Comparison of ENCODE assay signal across 8 cellular contexts in the genomic region with DNA sequence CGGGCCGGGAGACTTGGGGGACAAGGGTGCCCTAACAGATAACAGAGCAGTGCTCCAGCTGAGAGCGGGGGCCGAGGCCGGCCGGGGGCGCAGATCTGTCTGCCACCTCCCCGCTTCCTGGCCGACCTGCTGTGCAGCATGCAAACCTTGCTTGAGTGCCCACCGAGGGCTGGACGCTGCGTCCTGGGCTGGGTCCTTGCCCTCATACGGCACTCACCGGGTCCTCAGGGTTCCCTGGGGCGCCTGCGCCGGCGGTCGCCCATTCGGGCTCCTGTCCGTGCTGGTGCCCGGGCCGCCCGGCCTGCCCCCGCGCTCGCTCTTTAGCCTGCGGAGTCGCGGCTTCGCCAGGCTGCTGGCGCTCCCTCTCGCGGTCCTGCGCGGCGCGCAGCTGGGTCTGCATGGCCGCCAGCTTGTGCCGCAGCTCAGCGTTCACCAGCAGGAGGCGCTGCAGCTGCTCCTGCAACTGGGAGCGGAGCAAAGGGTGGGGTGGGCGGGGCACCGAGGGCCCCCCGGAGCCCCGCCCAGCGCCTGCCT. TPM values are rescaled to one million over a fixed set of nuclear protein-coding genes. Genes with fewer than 3 reads are reported as not detected.
A peak's percentile ranks its signal among the peaks of the same experiment; 100 is the strongest.
DNase-seq lines count a peak whose midpoint lies in the region; ATAC-seq and TF ChIP-seq lines count a peak whose summit lies in the region.

No MANE protein-coding gene starts in this region.

- TF ChIP-seq POLR2A in transverse colon (IDR thresholded peaks at IDR 0.05) = no peak

- H3K4me3 ChIP-seq in DND-41 (ENCODE audit: low read depth in 1 of 2, low read length in 2 of 2) (peak overlapping the region in 1 of 2 experiments; percentile 59; a peak in 2 of 4 replicates), cardiac muscle cell (peak overlapping the region; percentile 28), transverse colon (peak overlapping the region; percentile 8 to 88 (median 77))

- in situ Hi-C loops in KBM-7 (cut with MboI; ENCODE audit: low pct_unique_long_range_greater_than_20kb, low sequenced_read_pairs) = no loop called here
- in situ Hi-C loops in transverse colon (cut with MboI; ENCODE audit: low pct_ligation_motif_present in 1 of 4, low pct_unique_long_range_greater_than_20kb in 1 of 4, low sequenced_read_pairs in 3 of 4) = no loop called here

- no peak overlapping the region for H3K27ac Mint-ChIP-seq in activated naive CD8-positive, alpha-beta T cell treated with anti-CD3 and anti-CD28 coated beads for 36 hours

- H2AFZ ChIP-seq in DND-41 (ENCODE audit: low read depth, low read length) = peak overlapping the region; percentile 77

- peak overlapping the region; percentile 97 for H3K4me2 ChIP-seq in DND-41 (ENCODE audit: insufficient read depth, low read length)

- H3K36me3 ChIP-seq in DND-41 (ENCODE audit: insufficient read depth, low read length) = peaks cover 39% of the 10 kb centered on the region
- peaks cover 29% of the 10 kb centered on the region for H3K36me3 ChIP-seq in cardiac muscle cell
- peaks cover 0 to 30% (median 11%) of the 10 kb centered on the region in 4 donors for H3K36me3 ChIP-seq in transverse colon

- no peaks in the 10 kb centered on the region for H3K9me3 Mint-ChIP-seq in activated naive CD8-positive, alpha-beta T cell treated with anti-CD3 and anti-CD28 coated beads for 36 hours

- H3K27me3 ChIP-seq in DND-41 (ENCODE audit: insufficient read depth, low read length, poor library complexity) (no peaks in the 10 kb centered on the region), cardiac muscle cell (peaks cover 4% of the 10 kb centered on the region), transverse colon (no peaks in the 10 kb centered on the region)

- H3K79me2 ChIP-seq in DND-41 (ENCODE audit: insufficient read depth, low read length) = no peaks in the 10 kb centered on the region

- H3K9me3 ChIP-seq in DND-41 (ENCODE audit: insufficient read depth, low read length, severe bottlenecking) = no peaks in the 10 kb centered on the region
- no peaks in the 10 kb centered on the region for H3K9me3 ChIP-seq in cardiac muscle cell (ENCODE audit: low read depth)
- H3K9me3 ChIP-seq in transverse colon = no peaks in the 10 kb centered on the region

- intact Hi-C loops in posterior cingulate gyrus (cut with DNase I) (loop anchor here (2.0 to 5.0 kb wide), 2 partner anchors 20 to 76 kb away; a partner anchor contains a TSS), transverse colon (cut with DNase I; ENCODE audit: low total_unique reads) (loop anchor here (5.0 kb wide), 1 partner anchor 76 kb away; no protein-coding TSS in a partner anchor)

- peaks cover 6% of the 10 kb centered on the region for H3K36me3 Mint-ChIP-seq in activated naive CD8-positive, alpha-beta T cell treated with anti-CD3 and anti-CD28 coated beads for 36 hours

- H4K20me1 ChIP-seq in DND-41 (ENCODE audit: insufficient read depth, low read length) = peaks cover 26% of the 10 kb centered on the region

- WGBS in transverse colon (ENCODE audit: low coverage in 1 of 2), 2 donors = 6% methylated on average over 37 of the region's 48 CpGs; no CpG with 5 or more reads in 1 of the 2 donors

- peaks cover 34% of the 10 kb centered on the region for H3K4me1 Mint-ChIP-seq in activated naive CD8-positive, alpha-beta T cell treated with anti-CD3 and anti-CD28 coated beads for 36 hours

- peak overlapping the region; percentile 67 for H3K4me3 Mint-ChIP-seq in activated naive CD8-positive, alpha-beta T cell treated with anti-CD3 and anti-CD28 coated beads for 36 hours

- TF ChIP-seq CTCF in DND-41 (IDR thresholded peaks at IDR 0.05; ENCODE audit: borderline replicate concordance, extremely low read depth, low read length, poor library complexity, severe bottlenecking) (peak; percentile 87), cardiac muscle cell (IDR thresholded peaks at IDR 0.05; ENCODE audit: low read depth, low read length) (peak; percentile 78), transverse colon (IDR thresholded peaks at IDR 0.05) (peak; percentile 70 to 97 (median 86))

- H3K27ac ChIP-seq in DND-41 (ENCODE audit: low read length) (peak overlapping the region; percentile 71), cardiac muscle cell (peak overlapping the region; percentile 71), transverse colon (peak overlapping the region; percentile 97 to 100 (median 100))

- peak; percentile 93 for DNase-seq in DND-41
- peak; percentile 95 for DNase-seq in KBM-7
- DNase-seq in activated naive CD8-positive, alpha-beta T cell treated with anti-CD3 and anti-CD28 coated beads for 36 hours = peak; percentile 94
- DNase-seq in cardiac muscle cell (ENCODE audit: low read depth in 1 of 2, low spot score in 1 of 2) = peak; percentile 95 to 98
- peak; percentile 90 to 99 (median 94) for DNase-seq in posterior cingulate gyrus
- DNase-seq in transverse colon = peak; percentile 96

- no peaks in the 10 kb centered on the region for H3K27me3 Mint-ChIP-seq in activated naive CD8-positive, alpha-beta T cell treated with anti-CD3 and anti-CD28 coated beads for 36 hours

- TF ChIP-seq EP300 in transverse colon (IDR thresholded peaks at IDR 0.05; ENCODE audit: low read depth) = no peak

- ATAC-seq in DND-41 (ENCODE audit: insufficient read depth, low read depth) = peak; percentile 67
- peak; percentile 46 for ATAC-seq in GM21528 (IDR thresholded peaks at IDR 0.05; ENCODE audit: low FRiP score, unreplicated experiment)
- peak; percentile 73 for ATAC-seq in SK-N-SH treated with all-trans-retinoic acid at 6 μM for 48 hours

- peaks cover 30% of the 10 kb centered on the region for H3K4me1 ChIP-seq in DND-41 (ENCODE audit: insufficient read depth, low read length)
- peaks cover 17% of the 10 kb centered on the region for H3K4me1 ChIP-seq in cardiac muscle cell (ENCODE audit: low read depth)
- H3K4me1 ChIP-seq in transverse colon = peaks cover 24 to 43% (median 39%) of the 10 kb centered on the region in 4 donors

- H3K9ac ChIP-seq in DND-41 (ENCODE audit: low read depth, low read length) = peak overlapping the region; percentile 64

TF ChIP-seq in SK-N-SH treated with all-trans-retinoic acid at 6 μM for 48 hours, 23 proteins besides CTCF, POLR2A, EP300 and RAD21:
- TF ChIP-seq GLIS3 (CRISPR knock-in tag; IDR thresholded peaks at IDR 0.05) (no peak), ISL1 (CRISPR knock-in tag; IDR thresholded peaks at IDR 0.05) (no peak)
- TF ChIP-seq, protein P1, sequence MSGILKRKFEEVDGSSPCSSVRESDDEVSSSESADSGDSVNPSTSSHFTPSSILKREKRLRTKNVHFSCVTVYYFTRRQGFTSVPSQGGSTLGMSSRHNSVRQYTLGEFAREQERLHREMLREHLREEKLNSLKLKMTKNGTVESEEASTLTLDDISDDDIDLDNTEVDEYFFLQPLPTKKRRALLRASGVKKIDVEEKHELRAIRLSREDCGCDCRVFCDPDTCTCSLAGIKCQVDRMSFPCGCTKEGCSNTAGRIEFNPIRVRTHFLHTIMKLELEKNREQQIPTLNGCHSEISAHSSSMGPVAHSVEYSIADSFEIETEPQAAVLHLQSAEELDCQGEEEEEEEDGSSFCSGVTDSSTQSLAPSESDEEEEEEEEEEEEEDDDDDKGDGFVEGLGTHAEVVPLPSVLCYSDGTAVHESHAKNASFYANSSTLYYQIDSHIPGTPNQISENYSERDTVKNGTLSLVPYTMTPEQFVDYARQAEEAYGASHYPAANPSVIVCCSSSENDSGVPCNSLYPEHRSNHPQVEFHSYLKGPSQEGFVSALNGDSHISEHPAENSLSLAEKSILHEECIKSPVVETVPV (CRISPR knock-in tag; IDR thresholded peaks at IDR 0.05) = no peak
- TF ChIP-seq, protein P2, sequence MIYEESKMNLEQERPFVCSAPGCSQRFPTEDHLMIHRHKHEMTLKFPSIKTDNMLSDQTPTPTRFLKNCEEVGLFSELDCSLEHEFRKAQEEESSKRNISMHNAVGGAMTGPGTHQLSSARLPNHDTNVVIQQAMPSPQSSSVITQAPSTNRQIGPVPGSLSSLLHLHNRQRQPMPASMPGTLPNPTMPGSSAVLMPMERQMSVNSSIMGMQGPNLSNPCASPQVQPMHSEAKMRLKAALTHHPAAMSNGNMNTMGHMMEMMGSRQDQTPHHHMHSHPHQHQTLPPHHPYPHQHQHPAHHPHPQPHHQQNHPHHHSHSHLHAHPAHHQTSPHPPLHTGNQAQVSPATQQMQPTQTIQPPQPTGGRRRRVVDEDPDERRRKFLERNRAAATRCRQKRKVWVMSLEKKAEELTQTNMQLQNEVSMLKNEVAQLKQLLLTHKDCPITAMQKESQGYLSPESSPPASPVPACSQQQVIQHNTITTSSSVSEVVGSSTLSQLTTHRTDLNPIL (CRISPR knock-in tag; IDR thresholded peaks at IDR 0.05; ENCODE audit: low read depth) = no peak

RNA-seq across cellular contexts. Expression of a gene that starts 1.0 kb away (rescaled TPM):
- total RNA-seq in activated naive CD8-positive, alpha-beta T cell treated with anti-CD3 and anti-CD28 coated beads for 36 hours = 1 to 10 TPM; 3.2 to 3.4 TPM
- total RNA-seq in cardiac muscle cell (63.0 and 79.4 TPM in 2 replicates), transverse colon (100 to 1,000 TPM in 2 of 4 donors, 10 to 100 TPM in 2; 59.3 to 185 (median 108) TPM)
- polyA plus RNA-seq in cardiac muscle cell = 31.7 and 38.9 TPM in 2 replicates

RNA-seq across cellular contexts. Expression of a gene that starts 3.1 kb away (rescaled TPM):
- 1 to 10 TPM; 2.5 to 2.6 TPM for total RNA-seq in activated naive CD8-positive, alpha-beta T cell treated with anti-CD3 and anti-CD28 coated beads for 36 hours
- total RNA-seq in cardiac muscle cell = 7.6 and 9.8 TPM in 2 replicates
- 1.8 and 3.2 TPM in 2 replicates for polyA plus RNA-seq in cardiac muscle cell
- total RNA-seq in transverse colon = 10 to 100 TPM; 11.2 to 63.2 (median 16.3) TPM

RNA-seq across cellular contexts. Expression of a gene that starts 20.0 kb away (rescaled TPM):
- total RNA-seq in activated naive CD8-positive, alpha-beta T cell treated with anti-CD3 and anti-CD28 coated beads for 36 hours = 1 to 10 TPM; 3.7 to 4.6 TPM
- total RNA-seq in cardiac muscle cell = 3.0 and 5.3 TPM in 2 replicates
- 2.5 and 4.7 TPM in 2 replicates for polyA plus RNA-seq in cardiac muscle cell
- total RNA-seq in transverse colon = 10 to 100 TPM in 2 of 4 donors, 1 to 10 TPM in 2; 3.7 to 98.9 (median 12.3) TPM

RNA-seq across cellular contexts. Expression of a gene that starts 36.0 kb away (rescaled TPM):
- total RNA-seq in activated naive CD8-positive, alpha-beta T cell treated with anti-CD3 and anti-CD28 coated beads for 36 hours = 100 to 1,000 TPM; 418 to 428 TPM
- total RNA-seq in cardiac muscle cell = 118 and 137 TPM in 2 replicates
- polyA plus RNA-seq in cardiac muscle cell = 170 and 182 TPM in 2 replicates
- 100 to 1,000 TPM; 155 to 410 (median 169) TPM for total RNA-seq in transverse colon

Comparison
In these comparisons a context has a peak if more than half of its experiments do, and no peak if none do; other contexts are left out.
1. RNA of a gene that starts 1.0 kb away (total RNA-seq): 59.3 to 185 TPM in transverse colon and 63.0 to 79.4 TPM in cardiac muscle cell; 3.2 to 3.4 TPM in activated naive CD8-positive, alpha-beta T cell treated with anti-CD3 and anti-CD28 coated beads for 36 hours; every median in the first group is over 10 times any median in the second.
2. Peak in every context shown above with its lines, with median percentiles within 50 percentile points of each other: ATAC-seq, DNase-seq, H3K27ac ChIP-seq and CTCF ChIP-seq.